Comparison of ENCODE assay signal across 29 cellular contexts in genomic region chr7:151601521-151602305, GRCh38.
DNase-seq lines count a peak whose midpoint lies in the region; ATAC-seq and TF ChIP-seq lines count a peak whose summit lies in the region.
"Had no signal": no experiment of that assay in that cellular context is flagged by ENCODE, and none has a peak within 500 bp of the region (broad histone marks: within the 10 kb centered on the region; RNA-seq: fewer than 3 reads in every experiment).

No MANE protein-coding gene starts in this region.

- 0 out of 4 replicates have a peak, but pooled peaks cover 0 to 3% of the 10 kb centered on the region in 2 experiments for H3K36me3 ChIP-seq in HCT116 (ENCODE audit: control insufficient read depth in 1 of 2, insufficient read depth in 2 of 2, low read length in 2 of 2)
- peaks cover 11% of the 10 kb centered on the region for H3K36me3 ChIP-seq in RWPE2 (ENCODE audit: low read depth)
- H3K36me3 ChIP-seq in mesenchymal stem cell (ENCODE audit: control insufficient read depth in 1 of 2, insufficient read depth in 2 of 2, low read depth in 1 of 2, low read length in 2 of 2), result peaks cover 5 to 17% of the 10 kb centered on the region in 2 experiments
- H3K36me3 ChIP-seq: colonic mucosa had no signal

- peak overlapping the region in 1 of 2 experiments; percentile 72 for H3K18ac ChIP-seq in mesenchymal stem cell (ENCODE audit: low read depth in 1 of 2, low read length in 2 of 2)

- H3K4me1 ChIP-seq in HCT116 (ENCODE audit: control insufficient read depth in 1 of 2, insufficient read depth in 2 of 2, low read length in 2 of 2) (peaks cover 54 to 70% of the 10 kb centered on the region in 2 experiments), RWPE2 (ENCODE audit: insufficient read depth, poor library complexity, severe bottlenecking) (peaks cover 53% of the 10 kb centered on the region), mesenchymal stem cell (ENCODE audit: control insufficient read depth, insufficient read depth, low read depth, low read length) (peaks cover 23% of the 10 kb centered on the region)
- H3K4me1 ChIP-seq: colonic mucosa had no signal

- H3K9me3 Mint-ChIP-seq in chondrocyte (ENCODE audit: low read depth), result no peaks in the 10 kb centered on the region
- no peaks in the 10 kb centered on the region for H3K9me3 Mint-ChIP-seq in CD4-positive, alpha-beta T cell

- H3K4me2 ChIP-seq in HCT116 (ENCODE audit: low read length), result peak overlapping the region; percentile 85; the same call in 1 of the 2 replicates
- H3K4me2 ChIP-seq in mesenchymal stem cell (ENCODE audit: low read length, poor library complexity, severe bottlenecking), result no peak overlapping the region
- H3K4me2 ChIP-seq: hepatocyte had no signal

- no peaks in the 10 kb centered on the region for H3K27me3 ChIP-seq in HCT116 (ENCODE audit: insufficient read depth, low read length)
- no peaks in the 10 kb centered on the region for H3K27me3 ChIP-seq in RWPE2 (ENCODE audit: insufficient read depth, poor library complexity, severe bottlenecking)
- no peaks in the 10 kb centered on the region for H3K27me3 ChIP-seq in mesenchymal stem cell (ENCODE audit: control insufficient read depth in 1 of 2, insufficient read depth in 1 of 2, low read length in 2 of 2)
- no peaks in the 10 kb centered on the region for H3K27me3 ChIP-seq in CD4-positive, alpha-beta T cell (ENCODE audit: control insufficient read depth, insufficient read depth, low read length)
- H3K27me3 ChIP-seq: colonic mucosa, hepatocyte had no signal

- no peaks in the 10 kb centered on the region for H4K20me1 ChIP-seq in HCT116 (ENCODE audit: insufficient read depth)

- H3K27ac ChIP-seq in HCT116 (ENCODE audit: low read depth, low read length) (no peak overlapping the region), RWPE2 (ENCODE audit: poor library complexity, severe bottlenecking) (peak overlapping the region; percentile 96), mesenchymal stem cell (ENCODE audit: low read length, poor library complexity, severe bottlenecking) (no peak overlapping the region)
- no peak overlapping the region for H3K27ac ChIP-seq in CD4-positive, alpha-beta T cell (ENCODE audit: low read depth, low read length)
- H3K27ac ChIP-seq: colonic mucosa, hepatocyte had no signal

- H2AFZ ChIP-seq in HCT116 (ENCODE audit: low read depth, low read length, poor library complexity, severe bottlenecking) (no peak overlapping the region), mesenchymal stem cell (ENCODE audit: low read depth, low read length) (no peak overlapping the region)
- H2AFZ ChIP-seq: hepatocyte had no signal

- peak overlapping the region in 1 of 2 experiments; percentile 45 for H2BK12ac ChIP-seq in mesenchymal stem cell (ENCODE audit: low read length in 2 of 2)

- TF ChIP-seq RAD21 in HCT116 (IDR thresholded peaks at IDR 0.05; ENCODE audit: low read depth), result no peak

- H3K4me1 Mint-ChIP-seq in chondrocyte (ENCODE audit: low read depth), result peaks cover 44% of the 10 kb centered on the region
- peaks cover 15% of the 10 kb centered on the region for H3K4me1 Mint-ChIP-seq in CD4-positive, alpha-beta T cell (ENCODE audit: low read depth)
- H3K4me1 Mint-ChIP-seq: activated naive CD8-positive, alpha-beta T cell treated with anti-CD3 and anti-CD28 coated beads, Interleukin-2, amount 10 ng/mL, durations not matched to agents 7 days and 5 days had no signal

- no peak overlapping the region for H2BK5ac ChIP-seq in mesenchymal stem cell (ENCODE audit: low read depth, low read length, poor library complexity, severe bottlenecking)

- peak overlapping the region; percentile 47 for H3K27ac Mint-ChIP-seq in chondrocyte (ENCODE audit: unreplicated experiment)
- H3K27ac Mint-ChIP-seq in CD4-positive, alpha-beta T cell, result no peak overlapping the region
- H3K27ac Mint-ChIP-seq: activated naive CD8-positive, alpha-beta T cell treated with anti-CD3 and anti-CD28 coated beads, Interleukin-2, amount 10 ng/mL, durations not matched to agents 7 days and 5 days; stimulated activated naive B cell treated with anti-CD40 and anti-IgM and Interleukin-4, amounts not matched to agents 10 μg/mL and 1 μg/mL and 100 μg/mL, for 72 hours had no signal

- H3K79me2 ChIP-seq in HCT116 (ENCODE audit: insufficient read depth, low read length), result peaks cover 31% of the 10 kb centered on the region

- CTCF ChIA-PET in HCT116 (lab: Charles Lee), result no interaction called here
- CTCF ChIA-PET in CD4-positive, alpha-beta T cell (lab: Charles Lee), result no interaction called here

- H3K9ac ChIP-seq in HCT116 (ENCODE audit: low read length) (no peak overlapping the region), mesenchymal stem cell (ENCODE audit: low read length) (no peak overlapping the region)

- peak overlapping the region; percentile 32 for H2AK5ac ChIP-seq in mesenchymal stem cell (ENCODE audit: low read length, severe bottlenecking)

- DNase-seq in HCT116 (ENCODE audit: low read depth, low spot score) (no peak), RWPE2 (ENCODE audit: low spot score) (no peak), chondrocyte (ENCODE audit: low spot score) (no peak), mesenchymal stem cell (no peak)
- DNase-seq in stimulated activated CD4-positive, alpha-beta T cell treated with anti-CD3 and anti-CD28 coated beads, Interleukin-4, amount 100 ng/mL, for 24 hours, result no peak
- DNase-seq in CD4-positive, alpha-beta T cell, result no peak
- DNase-seq: activated CD4-positive, alpha-beta T cell treated with anti-CD3 and anti-CD28 coated beads for 1 hour; activated gamma-delta T cell; activated naive CD8-positive, alpha-beta T cell treated with anti-CD3 and anti-CD28 coated beads, Interleukin-2, amount 10 ng/mL, durations not matched to agents 7 days and 5 days; activated T-cell treated with anti-CD3 and anti-CD28 coated beads for 4 hours; C1 segment of cervical spinal cord; colonic mucosa; DND-41; effector CD8-positive, alpha-beta T cell; erythroblast; foreskin melanocyte; left colon; mesendoderm; NCI-H1092 treated with DMSO at 0.1 percent for 48 hours; NCI-H1930; NCI-H526 treated with DMSO at 0.1 percent for 48 hours; stimulated activated CD4-positive, alpha-beta T cell treated with anti-CD3 and anti-CD28 coated beads, Interleukin-4, amount 100 ng/mL, for 4 hours; stimulated activated naive B cell treated with anti-CD40 and anti-IgM and Interleukin-4, amounts not matched to agents 10 μg/mL and 1 μg/mL and 100 μg/mL, for 72 hours; T-helper 17 cell had no signal

- RAD21 ChIA-PET in HCT116 (lab: Charles Lee; ENCODE audit: low non-redundant PET in 1 of 2, low total read pairs in 2 of 2, uncharacterized antibody in 2 of 2, unreplicated experiment in 2 of 2), result no interaction called here

- no peak overlapping the region for H4K91ac ChIP-seq in mesenchymal stem cell (ENCODE audit: low read length)

- intact Hi-C loops in HCT116 (cut with micrococcal nuclease), result no loop called here
- intact Hi-C loops in CD4-positive, alpha-beta T cell (cut with DNase I, micrococcal nuclease), result no loop called here

- H3K4me3 ChIP-seq in HCT116 (replicated peaks in 1 of 2; ENCODE audit: low read depth in 1 of 2, low read length in 2 of 2) (no peak overlapping the region), RWPE2 (ENCODE audit: severe bottlenecking) (no peak overlapping the region), mesenchymal stem cell (ENCODE audit: insufficient read depth in 1 of 2, low read depth in 1 of 2, low read length in 2 of 2) (no peak overlapping the region)
- H3K4me3 ChIP-seq: colonic mucosa, hepatocyte had no signal

- H3K9me3 ChIP-seq in HCT116 (ENCODE audit: control insufficient read depth in 1 of 2, insufficient read depth in 1 of 2, low read depth in 1 of 2, low read length in 2 of 2), result no peaks in the 10 kb centered on the region
- H3K9me3 ChIP-seq in RWPE2 (ENCODE audit: severe bottlenecking), result no peaks in the 10 kb centered on the region
- no peaks in the 10 kb centered on the region for H3K9me3 ChIP-seq in mesenchymal stem cell (ENCODE audit: control insufficient read depth, low read length)
- H3K9me3 ChIP-seq in CD4-positive, alpha-beta T cell (ENCODE audit: control insufficient read depth, low read length), result no peaks in the 10 kb centered on the region
- H3K9me3 ChIP-seq: colonic mucosa had no signal

- no TSS peak for BruUV-seq in HCT116 (replicated peaks; lab: Mats Ljungman, UMichigan)

- no peak overlapping the region for H4K8ac ChIP-seq in mesenchymal stem cell (ENCODE audit: low read length)

- TF ChIP-seq CTCF in HCT116 (IDR thresholded peaks at IDR 0.05 in 2 of 3, conservative IDR thresholded peaks at IDR 0.05 in 1 of 3; ENCODE audit: borderline replicate concordance in 1 of 3, insufficient read depth in 1 of 3, low read depth in 2 of 3, low read length in 2 of 3), result no peak
- no peak for TF ChIP-seq CTCF in RWPE2 (IDR thresholded peaks at IDR 0.05; ENCODE audit: poor library complexity, severe bottlenecking)
- no peak for TF ChIP-seq CTCF in chondrocyte (IDR thresholded peaks at IDR 0.05)
- no peak for TF ChIP-seq CTCF in CD4-positive, alpha-beta T cell (IDR thresholded peaks at IDR 0.05)

- no peaks in the 10 kb centered on the region for H3K27me3 Mint-ChIP-seq in chondrocyte (ENCODE audit: low read depth)
- no peaks in the 10 kb centered on the region for H3K27me3 Mint-ChIP-seq in CD4-positive, alpha-beta T cell
- H3K27me3 Mint-ChIP-seq: activated naive CD8-positive, alpha-beta T cell treated with anti-CD3 and anti-CD28 coated beads, Interleukin-2, amount 10 ng/mL, durations not matched to agents 7 days and 5 days; stimulated activated naive B cell treated with anti-CD40 and anti-IgM and Interleukin-4, amounts not matched to agents 10 μg/mL and 1 μg/mL and 100 μg/mL, for 72 hours; T-helper 17 cell had no signal

- ATAC-seq in HCT116 (no peak), RWPE2 (ENCODE audit: low read depth) (no peak; the same call in 2 of the 3 replicates), HG03432 (IDR thresholded peaks at IDR 0.05; ENCODE audit: unreplicated experiment) (no peak), GM19328 (IDR thresholded peaks at IDR 0.05; ENCODE audit: unreplicated experiment) (no peak)
- ATAC-seq in CD4-positive, alpha-beta T cell (ENCODE audit: poor library complexity), result no peak
- ATAC-seq: HepG2; left colon; sciatic nerve; stimulated activated naive B cell treated with anti-CD40 and anti-IgM and Interleukin-4, amounts not matched to agents 10 μg/mL and 1 μg/mL and 100 μg/mL, for 72 hours; T-helper 17 cell had no signal

- H2BK120ac ChIP-seq in mesenchymal stem cell (ENCODE audit: low read depth, low read length), result no peak overlapping the region

- 98% methylated on average over 19 of the region's 21 CpGs for WGBS in mesenchymal stem cell

- peak overlapping the region in 1 of 2 experiments; percentile 11 for H3K14ac ChIP-seq in mesenchymal stem cell (ENCODE audit: low read length in 2 of 2)

- no peak overlapping the region for H3K4me3 Mint-ChIP-seq in chondrocyte (ENCODE audit: unreplicated experiment)
- H3K4me3 Mint-ChIP-seq in CD4-positive, alpha-beta T cell, result no peak overlapping the region
- H3K4me3 Mint-ChIP-seq: activated naive CD8-positive, alpha-beta T cell treated with anti-CD3 and anti-CD28 coated beads, Interleukin-2, amount 10 ng/mL, durations not matched to agents 7 days and 5 days; stimulated activated naive B cell treated with anti-CD40 and anti-IgM and Interleukin-4, amounts not matched to agents 10 μg/mL and 1 μg/mL and 100 μg/mL, for 72 hours; T-helper 17 cell had no signal

- peaks cover 18% of the 10 kb centered on the region for H3K79me1 ChIP-seq in mesenchymal stem cell (replicated peaks; ENCODE audit: low read length, poor library complexity, severe bottlenecking)

- H3K9me2 ChIP-seq in HCT116 (ENCODE audit: insufficient read depth), result no peaks in the 10 kb centered on the region

- H2BK15ac ChIP-seq in mesenchymal stem cell (ENCODE audit: low read depth, poor library complexity, severe bottlenecking), result no peak overlapping the region

- POLR2A ChIA-PET in HCT116 (lab: Charles Lee), result no interaction called here
- POLR2A ChIA-PET in CD4-positive, alpha-beta T cell (lab: Charles Lee), result interaction anchor here (1.1 kb wide), 1 partner anchor 124 kb away, joined by 4 read pairs; no protein-coding TSS in a partner anchor

- peak overlapping the region in 1 of 2 experiments; percentile 11 for H3K4ac ChIP-seq in mesenchymal stem cell (ENCODE audit: low read depth in 1 of 2, low read length in 2 of 2)

- no peak for TF ChIP-seq POLR2A in HCT116 (IDR thresholded peaks at IDR 0.05; ENCODE audit: borderline replicate concordance, extremely low read depth, insufficient read depth, insufficient read length)

- peaks cover 2% of the 10 kb centered on the region for H3K36me3 Mint-ChIP-seq in chondrocyte (ENCODE audit: low read depth)
- H3K36me3 Mint-ChIP-seq in CD4-positive, alpha-beta T cell (ENCODE audit: low read depth), result peaks cover 28% of the 10 kb centered on the region

- peak overlapping the region in 1 of 2 experiments; percentile 87 for H3K23ac ChIP-seq in mesenchymal stem cell (ENCODE audit: low read length in 2 of 2)
